ENCODE assay signal across 12 cellular contexts in the genomic region with DNA sequence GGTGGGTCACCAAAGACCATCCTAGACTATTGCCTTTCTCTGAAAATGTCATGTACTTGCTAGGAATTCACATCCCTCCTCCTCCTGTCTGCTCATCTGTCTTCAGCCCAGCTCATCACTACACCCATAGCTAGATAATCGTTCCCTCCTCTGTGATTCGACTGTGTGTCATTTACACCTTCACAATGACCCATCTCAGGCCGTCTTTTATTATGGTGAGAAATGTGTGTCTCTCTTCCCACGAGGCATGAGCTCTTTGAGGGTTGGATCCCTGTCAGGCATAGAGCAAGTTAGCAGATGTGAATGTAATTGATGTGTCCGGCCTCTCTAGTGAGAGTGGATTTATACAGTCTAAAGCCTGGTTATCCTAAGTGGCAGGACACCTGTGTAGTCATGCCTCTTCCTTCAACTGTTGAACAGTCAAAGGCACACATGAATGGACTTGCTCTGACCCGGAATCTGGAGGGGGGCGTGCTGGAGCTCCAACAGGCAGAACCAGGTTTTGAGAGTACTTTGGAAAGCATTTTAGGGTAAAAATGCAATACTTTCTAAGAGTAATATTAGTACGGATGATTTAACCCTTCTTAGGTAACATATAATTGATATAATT.
A peak's percentile ranks its signal among the peaks of the same experiment; 100 is the strongest.
DNase-seq lines count a peak whose midpoint lies in the region; ATAC-seq, FAIRE-seq and TF ChIP-seq lines count a peak whose summit lies in the region.
"Had no signal": no experiment of that assay in that cellular context is flagged by ENCODE, and none has a peak within 500 bp of the region (broad histone marks: within the 10 kb centered on the region; RNA-seq: fewer than 3 reads in every experiment).

No MANE protein-coding gene starts in this region.

- H3K9me3 ChIP-seq in Caco-2: no peaks in the 10 kb centered on the region
- H3K9me3 ChIP-seq: esophagus squamous epithelium had no signal

- H3K4me3 ChIP-seq in Caco-2 (ENCODE audit: low read depth, low read length): no peak overlapping the region
- H3K4me3 ChIP-seq in bronchial epithelial cell (ENCODE audit: low read depth, low read length): no peak overlapping the region
- H3K4me3 ChIP-seq: esophagus squamous epithelium had no signal

- no peaks in the 10 kb centered on the region for H3K27me3 ChIP-seq in Caco-2 (replicated peaks; ENCODE audit: control insufficient read depth, insufficient read depth, low read length)
- H3K27me3 ChIP-seq in bronchial epithelial cell (ENCODE audit: control insufficient read depth, insufficient read depth, low read length): no peaks in the 10 kb centered on the region
- H3K27me3 ChIP-seq: esophagus squamous epithelium had no signal

- H3K4me3 Mint-ChIP-seq in Caco-2 (ENCODE audit: unreplicated experiment) (no peak overlapping the region), naive B cell (no peak overlapping the region)

- peaks cover 35% of the 10 kb centered on the region for H3K4me1 ChIP-seq in Caco-2

- ATAC-seq in naive B cell (ENCODE audit: low read depth in 2 of 2) (no peak), HG03196 (IDR thresholded peaks at IDR 0.05; ENCODE audit: unreplicated experiment) (no peak)

- peak; percentile 22 to 36 for DNase-seq in Caco-2
- DNase-seq in NCI-H187 treated with DMSO at 0.1 percent for 48 hours (lab: John Stamatoyannopoulos, UW): peak; percentile 61
- DNase-seq in bronchial epithelial cell (ENCODE audit: low read depth): peak; percentile 65
- no peak for DNase-seq in naive B cell
- DNase-seq in C1 segment of cervical spinal cord (lab: John Stamatoyannopoulos, UW): no peak
- no peak for DNase-seq in EL
- DNase-seq: activated naive CD4-positive, alpha-beta T cell treated with anti-CD3 and anti-CD28 coated beads, Interleukin-2, amount 50 U/mL, for 16 hours; esophagus squamous epithelium; substantia nigra had no signal

- no peaks in the 10 kb centered on the region for H3K9me3 Mint-ChIP-seq in Caco-2 (ENCODE audit: unreplicated experiment)
- H3K9me3 Mint-ChIP-seq in naive B cell: peaks cover 0 to 1% (median 0%) of the 10 kb centered on the region in 7 donors

- TF ChIP-seq CTCF in Caco-2 (IDR thresholded peaks at IDR 0.05; ENCODE audit: insufficient read depth in 1 of 2, low read depth in 1 of 2, low read length in 1 of 2, severe bottlenecking in 1 of 2, unreplicated experiment in 1 of 2) (no peak), bronchial epithelial cell (IDR thresholded peaks at IDR 0.05; ENCODE audit: insufficient read depth, low read length, severe bottlenecking) (no peak)

- peaks cover 70% of the 10 kb centered on the region for H3K36me3 Mint-ChIP-seq in Caco-2 (ENCODE audit: insufficient read depth, unreplicated experiment)
- H3K36me3 Mint-ChIP-seq in naive B cell: peaks cover 29 to 36% of the 10 kb centered on the region in 2 donors

- FAIRE-seq in bronchial epithelial cell (lab: Jason Lieb, UNC): no peak
- FAIRE-seq: islet of Langerhans, RCC 7860 had no signal

- CTCF ChIA-PET in Caco-2 (lab: Charles Lee): interaction anchor here (0.7 kb wide), 1 partner anchor 15 kb away, joined by 3 read pairs; no protein-coding TSS in a partner anchor

- intact Hi-C loops in Caco-2 (cut with micrococcal nuclease; ENCODE audit: unreplicated experiment): loop anchor here (5.0 kb wide), 1 partner anchor 165 kb away; no protein-coding TSS in a partner anchor

- POLR2A ChIA-PET in Caco-2 (lab: Charles Lee): no interaction called here

- H3K27ac Mint-ChIP-seq in Caco-2 (ENCODE audit: unreplicated experiment) (peak overlapping the region; percentile 1), naive B cell (peak overlapping the region in 5 of 6 donors; percentile 5 to 75 (median 54))

- H3K4me1 Mint-ChIP-seq in Caco-2 (ENCODE audit: low read depth, unreplicated experiment) (peaks cover 24% of the 10 kb centered on the region), naive B cell (peaks cover 0 to 4% (median 0%) of the 10 kb centered on the region in 3 donors)

- no TSS peak for BruUV-seq in Caco-2 (replicated peaks; lab: Mats Ljungman, UMichigan)

- H3K36me3 ChIP-seq in Caco-2 (ENCODE audit: control insufficient read depth, insufficient read depth, low read length): peaks cover under 1% of the 10 kb centered on the region; the same call in 1 of the 2 replicates
- no peaks in the 10 kb centered on the region for H3K36me3 ChIP-seq in bronchial epithelial cell (ENCODE audit: control insufficient read depth, insufficient read depth, low read length)

- H3K27me3 Mint-ChIP-seq in Caco-2 (ENCODE audit: insufficient read depth, unreplicated experiment) (no peaks in the 10 kb centered on the region), naive B cell (no peaks in the 10 kb centered on the region)

Comparison
In these comparisons a context has a peak if more than half of its experiments do, and no peak if none do; other contexts are left out.
1. DNase-seq: peak in Caco-2 (2 of 2), NCI-H187 treated with DMSO at 0.1 percent for 48 hours (single experiment) and bronchial epithelial cell (single experiment); none in naive B cell (single experiment), C1 segment of cervical spinal cord (0 of 14) and EL (single experiment).